Comparison of ENCODE assay signal across 9 cellular contexts in genomic region chr15:68820205-68820588, GRCh38. TPM values are rescaled to one million over a fixed set of nuclear protein-coding genes. Genes with fewer than 3 reads are reported as not detected.
A peak's percentile ranks its signal among the peaks of the same experiment; 100 is the strongest.
DNase-seq lines count a peak whose midpoint lies in the region; ATAC-seq, FAIRE-seq and TF ChIP-seq lines count a peak whose summit lies in the region.
"Had no signal": no experiment of that assay in that cellular context is flagged by ENCODE, and none has a peak within 500 bp of the region (broad histone marks: within the 10 kb centered on the region; RNA-seq: fewer than 3 reads in every experiment).

No MANE protein-coding gene starts in this region.

- peak overlapping the region; percentile 89 for H3K4me2 ChIP-seq in parathyroid adenoma (ENCODE audit: low read length)

- peak; percentile 24 for ATAC-seq in foreskin keratinocyte
- ATAC-seq in GM18520 (IDR thresholded peaks at IDR 0.05; ENCODE audit: unreplicated experiment): no peak
- ATAC-seq in HG02870 (IDR thresholded peaks at IDR 0.05; ENCODE audit: unreplicated experiment): no peak

- peaks cover 15% of the 10 kb centered on the region for H3K79me2 ChIP-seq in parathyroid adenoma

- no peaks in the 10 kb centered on the region for H3K36me3 ChIP-seq in parathyroid adenoma (ENCODE audit: control insufficient read depth, insufficient read depth, low read length)

- peak overlapping the region; percentile 92 for H3K4me3 ChIP-seq in parathyroid adenoma (ENCODE audit: low read depth, low read length)

- peak overlapping the region; percentile 98 for H3K4me3 Mint-ChIP-seq in activated T-helper 1 cell treated with anti-CD3 and anti-CD28 coated beads, Interleukin-12 subunit alpha, Interleukin-12 subunit beta, Interleukin-2, Interleukin-4 antibody, amounts not matched to agents 30 ng/mL and 10 ng/mL and 1 ng/mL, durations not matched to agents 14 hours and 24 hours and 36 hours

- H3K27ac Mint-ChIP-seq in activated T-helper 1 cell treated with anti-CD3 and anti-CD28 coated beads, Interleukin-12 subunit alpha, Interleukin-12 subunit beta, Interleukin-2, Interleukin-4 antibody, amounts not matched to agents 30 ng/mL and 10 ng/mL and 1 ng/mL, durations not matched to agents 14 hours and 24 hours and 36 hours: peak overlapping the region; percentile 100

- H2AFZ ChIP-seq in parathyroid adenoma: peak overlapping the region; percentile 65

- peaks cover 18% of the 10 kb centered on the region for H3K36me3 Mint-ChIP-seq in activated T-helper 1 cell treated with anti-CD3 and anti-CD28 coated beads, Interleukin-12 subunit alpha, Interleukin-12 subunit beta, Interleukin-2, Interleukin-4 antibody, amounts not matched to agents 30 ng/mL and 10 ng/mL and 1 ng/mL, durations not matched to agents 14 hours and 24 hours and 36 hours (ENCODE audit: low read depth)

- DNase-seq in GM12891 (ENCODE audit: insufficient read length, low spot score): no peak
- DNase-seq in NCI-H774 (lab: John Stamatoyannopoulos, UW): peak; percentile 41
- peak; percentile 25 for DNase-seq in activated T-helper 1 cell treated with anti-CD3 and anti-CD28 coated beads, Interleukin-12 subunit alpha, Interleukin-12 subunit beta, Interleukin-2, Interleukin-4 antibody, amounts not matched to agents 30 ng/mL and 10 ng/mL and 1 ng/mL, durations not matched to agents 14 hours and 24 hours and 36 hours (ENCODE audit: low spot score)
- no peak for DNase-seq in foreskin keratinocyte
- DNase-seq in urothelium cell line (ENCODE audit: low spot score): peak; percentile 46

- FAIRE-seq in GM12891 (lab: Jason Lieb, UNC): peak; percentile 52
- FAIRE-seq in urothelium cell line (lab: Jason Lieb, UNC): peak; percentile 91
- FAIRE-seq: colon had no signal

- H3K27ac ChIP-seq in foreskin keratinocyte (peak overlapping the region; percentile 97), parathyroid adenoma (peak overlapping the region; percentile 87)

- TF ChIP-seq CTCF in foreskin keratinocyte (conservative IDR thresholded peaks at IDR 0.05) (no peak), parathyroid adenoma (IDR thresholded peaks at IDR 0.05) (no peak)

- peaks cover 42% of the 10 kb centered on the region for H3K4me1 Mint-ChIP-seq in activated T-helper 1 cell treated with anti-CD3 and anti-CD28 coated beads, Interleukin-12 subunit alpha, Interleukin-12 subunit beta, Interleukin-2, Interleukin-4 antibody, amounts not matched to agents 30 ng/mL and 10 ng/mL and 1 ng/mL, durations not matched to agents 14 hours and 24 hours and 36 hours (ENCODE audit: low read depth)

- H3K9me3 ChIP-seq in parathyroid adenoma (ENCODE audit: control insufficient read depth, low read length): no peaks in the 10 kb centered on the region

- H3K9me3 Mint-ChIP-seq in activated T-helper 1 cell treated with anti-CD3 and anti-CD28 coated beads, Interleukin-12 subunit alpha, Interleukin-12 subunit beta, Interleukin-2, Interleukin-4 antibody, amounts not matched to agents 30 ng/mL and 10 ng/mL and 1 ng/mL, durations not matched to agents 14 hours and 24 hours and 36 hours: no peaks in the 10 kb centered on the region

- H3K9ac ChIP-seq in parathyroid adenoma: peak overlapping the region; percentile 46

- H3K4me1 ChIP-seq in foreskin keratinocyte: no peaks in the 10 kb centered on the region
- no peaks in the 10 kb centered on the region for H3K4me1 ChIP-seq in parathyroid adenoma

- H3K27me3 ChIP-seq in foreskin keratinocyte (no peaks in the 10 kb centered on the region), parathyroid adenoma (ENCODE audit: control insufficient read depth, insufficient read depth, low read length) (no peaks in the 10 kb centered on the region)

- intact Hi-C loops in activated T-helper 1 cell treated with anti-CD3 and anti-CD28 coated beads, Interleukin-12 subunit alpha, Interleukin-12 subunit beta, Interleukin-2, Interleukin-4 antibody, amounts not matched to agents 30 ng/mL and 10 ng/mL and 1 ng/mL, durations not matched to agents 14 hours and 24 hours and 36 hours (cut with micrococcal nuclease): loop anchor here (2.0 kb wide), 1 partner anchor 595 kb away; the partner anchor contains the start of gene KIF23

- TF ChIP-seq POLR2A in GM12891 (IDR thresholded peaks at IDR 0.05; ENCODE audit: low read depth, low read length): no peak; the same call in 1 of the 2 replicates

- H3K27me3 Mint-ChIP-seq in activated T-helper 1 cell treated with anti-CD3 and anti-CD28 coated beads, Interleukin-12 subunit alpha, Interleukin-12 subunit beta, Interleukin-2, Interleukin-4 antibody, amounts not matched to agents 30 ng/mL and 10 ng/mL and 1 ng/mL, durations not matched to agents 14 hours and 24 hours and 36 hours (ENCODE audit: insufficient read depth): no peaks in the 10 kb centered on the region

TF ChIP-seq in GM12891, 5 proteins besides CTCF, POLR2A, EP300 and RAD21:
- TF ChIP-seq PAX5 (IDR thresholded peaks at IDR 0.05; ENCODE audit: insufficient read depth, low read length, severe bottlenecking) (no peak), POLR2AphosphoS5 (IDR thresholded peaks at IDR 0.05; ENCODE audit: low read depth, low read length) (peak; percentile 81)

RNA-seq across cellular contexts. Expression of gene ANP32A, which starts 0.5 kb away (rescaled TPM):
- 229 TPM for polyA plus RNA-seq in GM12891 (2012; ENCODE audit: low read depth, missing spikeins)
- total RNA-seq in activated T-helper 1 cell treated with anti-CD3 and anti-CD28 coated beads, Interleukin-12 subunit alpha, Interleukin-12 subunit beta, Interleukin-2, Interleukin-4 antibody, amounts not matched to agents 30 ng/mL and 10 ng/mL and 1 ng/mL, durations not matched to agents 14 hours and 24 hours and 36 hours: 275 TPM in 2 replicates
- total RNA-seq in foreskin keratinocyte: 104 and 145 TPM in 2 replicates
- 150 and 179 TPM in 2 replicates for polyA plus RNA-seq in foreskin keratinocyte

Comparison
In these comparisons a context has a peak if more than half of its experiments do, and no peak if none do; other contexts are left out.
1. DNase-seq: peak in NCI-H774 (single experiment), activated T-helper 1 cell treated with anti-CD3 and anti-CD28 coated beads, Interleukin-12 subunit alpha, Interleukin-12 subunit beta, Interleukin-2, Interleukin-4 antibody, amounts not matched to agents 30 ng/mL and 10 ng/mL and 1 ng/mL, durations not matched to agents 14 hours and 24 hours and 36 hours (single experiment) and urothelium cell line (single experiment); none in GM12891 (single experiment) and foreskin keratinocyte (0 of 2).